Comparison of ENCODE assay signal across 15 cellular contexts in the genomic region with DNA sequence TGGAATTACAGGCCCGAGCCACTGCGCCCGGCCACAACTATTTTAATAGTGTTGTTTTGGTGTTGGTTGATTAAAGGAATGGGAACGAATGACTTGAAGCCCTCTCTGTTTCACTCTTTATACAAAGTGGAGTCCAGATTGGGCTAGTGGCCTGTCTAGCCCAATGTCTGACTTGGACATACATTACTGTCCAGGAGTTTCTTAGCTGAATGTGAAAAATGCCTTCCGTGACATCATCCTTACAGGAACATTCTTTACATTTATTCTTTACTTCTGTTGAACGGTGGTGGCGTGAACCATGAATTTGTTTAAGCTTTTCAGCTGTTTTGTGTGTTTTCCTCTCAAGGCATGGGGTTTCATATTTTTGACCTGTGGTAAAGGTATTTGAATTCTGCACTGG. TPM values are rescaled to one million over a fixed set of nuclear protein-coding genes. Genes with fewer than 3 reads are reported as not detected.
DNase-seq lines count a peak whose midpoint lies in the region; ATAC-seq and TF ChIP-seq lines count a peak whose summit lies in the region.
"Had no signal": no experiment of that assay in that cellular context is flagged by ENCODE, and none has a peak within 500 bp of the region (broad histone marks: within the 10 kb centered on the region; RNA-seq: fewer than 3 reads in every experiment).

No MANE protein-coding gene starts in this region.

- no peaks in the 10 kb centered on the region for H3K9me3 ChIP-seq in CD8-positive, alpha-beta memory T cell (ENCODE audit: low read length)
- no peaks in the 10 kb centered on the region for H3K9me3 ChIP-seq in naive thymus-derived CD4-positive, alpha-beta T cell (ENCODE audit: control insufficient read depth in 2 of 3, low read length in 3 of 3)
- H3K9me3 ChIP-seq in adrenal gland (replicated peaks in 1 of 3): no peaks in the 10 kb centered on the region

- DNase-seq in CD8-positive, alpha-beta memory T cell: no peak
- no peak for DNase-seq in activated naive CD4-positive, alpha-beta T cell treated with anti-CD3 and anti-CD28 coated beads, Interleukin-2, amount 50 U/mL, for 72 hours (ENCODE audit: low spot score in 2 of 2)
- DNase-seq in naive thymus-derived CD4-positive, alpha-beta T cell: no peak
- no peak for DNase-seq in NCI-H748 (lab: John Stamatoyannopoulos, UW; ENCODE audit: unreplicated experiment)
- no peak for DNase-seq in adrenal gland
- no peak for DNase-seq in SHP77 treated with DMSO at 0.1 percent for 48 hours (lab: John Stamatoyannopoulos, UW)
- DNase-seq: foreskin keratinocyte; GF-D8; H9; NCI-H1694 treated with DMSO at 0.1 percent for 48 hours; NCI-H524; stimulated activated CD4-positive, alpha-beta T cell treated with anti-CD3 and anti-CD28 coated beads, Interleukin-4, amount 100 ng/mL, for 4 hours; stimulated activated naive CD4-positive, alpha-beta T cell treated with Interleukin-2 at 50 U/mL for 16 hours had no signal

- H3K27me3 Mint-ChIP-seq in CD8-positive, alpha-beta memory T cell: no peaks in the 10 kb centered on the region
- no peaks in the 10 kb centered on the region for H3K27me3 Mint-ChIP-seq in naive thymus-derived CD4-positive, alpha-beta T cell

- WGBS in adrenal gland, 4 donors: 76 to 88% (median 83%) methylated on average over 7 of the region's 7 CpGs

- H3K27me3 ChIP-seq in CD8-positive, alpha-beta memory T cell (ENCODE audit: insufficient read depth, low read length, poor library complexity, severe bottlenecking): no peaks in the 10 kb centered on the region
- H3K27me3 ChIP-seq in naive thymus-derived CD4-positive, alpha-beta T cell (ENCODE audit: control insufficient read depth in 2 of 2, insufficient read depth in 2 of 2, low read length in 2 of 2): no peaks in the 10 kb centered on the region
- H3K27me3 ChIP-seq in adrenal gland: no peaks in the 10 kb centered on the region
- H3K27me3 ChIP-seq: foreskin keratinocyte had no signal

- peak overlapping the region in 5 of 7 donors; percentile 0 to 48 (median 6) for H3K4me3 Mint-ChIP-seq in CD8-positive, alpha-beta memory T cell
- peak overlapping the region in 7 of 10 donors; percentile 4 to 56 (median 33) for H3K4me3 Mint-ChIP-seq in naive thymus-derived CD4-positive, alpha-beta T cell
- H3K4me3 Mint-ChIP-seq: H9 had no signal

- peaks cover 0 to 37% (median 2%) of the 10 kb centered on the region in 3 donors for H3K36me3 Mint-ChIP-seq in CD8-positive, alpha-beta memory T cell
- peaks cover 13 to 34% of the 10 kb centered on the region in 2 donors for H3K36me3 Mint-ChIP-seq in activated naive CD4-positive, alpha-beta T cell treated with anti-CD3 and anti-CD28 coated beads, Interleukin-2, amount 50 U/mL, for 72 hours
- peaks cover 0 to 12% (median 3%) of the 10 kb centered on the region in 5 donors for H3K36me3 Mint-ChIP-seq in naive thymus-derived CD4-positive, alpha-beta T cell

- no peaks in the 10 kb centered on the region for H3K9me3 Mint-ChIP-seq in CD8-positive, alpha-beta memory T cell
- no peaks in the 10 kb centered on the region for H3K9me3 Mint-ChIP-seq in activated naive CD4-positive, alpha-beta T cell treated with anti-CD3 and anti-CD28 coated beads, Interleukin-2, amount 50 U/mL, for 72 hours
- H3K9me3 Mint-ChIP-seq in naive thymus-derived CD4-positive, alpha-beta T cell: no peaks in the 10 kb centered on the region

- H3K4me1 Mint-ChIP-seq in CD8-positive, alpha-beta memory T cell: peaks cover 65 to 84% (median 78%) of the 10 kb centered on the region in 3 donors
- H3K4me1 Mint-ChIP-seq in naive thymus-derived CD4-positive, alpha-beta T cell: peaks cover 51 to 82% (median 70%) of the 10 kb centered on the region in 7 donors

- TF ChIP-seq POLR2A in adrenal gland (IDR thresholded peaks at IDR 0.05): no peak

- H3K27ac Mint-ChIP-seq in CD8-positive, alpha-beta memory T cell: peak overlapping the region in 6 of 8 donors; percentile 64 to 88 (median 72)
- H3K27ac Mint-ChIP-seq in activated naive CD4-positive, alpha-beta T cell treated with anti-CD3 and anti-CD28 coated beads, Interleukin-2, amount 50 U/mL, for 72 hours: peak overlapping the region; percentile 19 to 76
- H3K27ac Mint-ChIP-seq in naive thymus-derived CD4-positive, alpha-beta T cell: peak overlapping the region in 8 of 9 donors; percentile 11 to 78 (median 66)

- CTCF ChIA-PET in CD8-positive, alpha-beta memory T cell (lab: Charles Lee): no interaction called here
- CTCF ChIA-PET in naive thymus-derived CD4-positive, alpha-beta T cell (lab: Charles Lee): no interaction called here

- POLR2A ChIA-PET in CD8-positive, alpha-beta memory T cell (lab: Charles Lee): no interaction called here
- POLR2A ChIA-PET in naive thymus-derived CD4-positive, alpha-beta T cell (lab: Charles Lee): interaction anchor here (0.6 kb wide), 2 partner anchors 260 to 1778 kb away, joined by 3 to 5 read pairs; no protein-coding TSS in a partner anchor

- H3K36me3 ChIP-seq in CD8-positive, alpha-beta memory T cell (ENCODE audit: insufficient read depth, low read length): no peaks in the 10 kb centered on the region
- peaks cover 0 to 4% (median 0%) of the 10 kb centered on the region in 3 experiments for H3K36me3 ChIP-seq in naive thymus-derived CD4-positive, alpha-beta T cell (ENCODE audit: control insufficient read depth in 2 of 3, insufficient read depth in 3 of 3, low read length in 3 of 3)
- no peaks in the 10 kb centered on the region for H3K36me3 ChIP-seq in adrenal gland (replicated peaks in 1 of 2)

- no peak overlapping the region for H3K4me3 ChIP-seq in CD8-positive, alpha-beta memory T cell (ENCODE audit: low read length)
- no peak overlapping the region for H3K4me3 ChIP-seq in naive thymus-derived CD4-positive, alpha-beta T cell (ENCODE audit: low read length)
- no peak overlapping the region for H3K4me3 ChIP-seq in adrenal gland

- intact Hi-C loops in naive thymus-derived CD4-positive, alpha-beta T cell (cut with micrococcal nuclease): no loop called here
- intact Hi-C loops in adrenal gland (cut with DNase I): no loop called here

- H3K27ac ChIP-seq in 22Rv1 (0 out of 2 replicates have a peak overlapping the region, but pooled peaks have one; percentile 16), adrenal gland (no peak overlapping the region)
- H3K27ac ChIP-seq in CD8-positive, alpha-beta memory T cell (ENCODE audit: low read depth, low read length): no peak overlapping the region
- H3K27ac ChIP-seq in naive thymus-derived CD4-positive, alpha-beta T cell (ENCODE audit: low read depth, low read length): no peak overlapping the region
- H3K27ac ChIP-seq: foreskin keratinocyte had no signal

- no peak for ATAC-seq in activated naive CD4-positive, alpha-beta T cell treated with anti-CD3 and anti-CD28 coated beads, Interleukin-2, amount 50 U/mL, for 72 hours
- no peak for ATAC-seq in naive thymus-derived CD4-positive, alpha-beta T cell
- ATAC-seq in HG02678 (IDR thresholded peaks at IDR 0.05; ENCODE audit: unreplicated experiment): no peak
- ATAC-seq: foreskin keratinocyte had no signal

- peaks cover 48% of the 10 kb centered on the region for H3K4me1 ChIP-seq in CD8-positive, alpha-beta memory T cell (ENCODE audit: insufficient read depth, low read length)
- peaks cover 34 to 40% of the 10 kb centered on the region in 2 donors for H3K4me1 ChIP-seq in naive thymus-derived CD4-positive, alpha-beta T cell (ENCODE audit: control insufficient read depth in 2 of 2, insufficient read depth in 2 of 2, low read length in 2 of 2)
- peaks cover 25 to 89% of the 10 kb centered on the region in 2 donors for H3K4me1 ChIP-seq in adrenal gland (replicated peaks in 1 of 2)

- TF ChIP-seq CTCF in 22Rv1 (IDR thresholded peaks at IDR 0.05) (no peak), adrenal gland (IDR thresholded peaks at IDR 0.05) (no peak)

RNA-seq across cellular contexts. Expression of a gene that starts 5.6 kb away (rescaled TPM):
- total RNA-seq in CD8-positive, alpha-beta memory T cell: 100 to 1,000 TPM; 224 to 231 TPM
- 299 TPM for polyA plus RNA-seq in CD8-positive, alpha-beta memory T cell
- total RNA-seq in activated naive CD4-positive, alpha-beta T cell treated with anti-CD3 and anti-CD28 coated beads, Interleukin-2, amount 50 U/mL, for 72 hours: 100 to 1,000 TPM; 118 to 183 TPM
- 100 to 1,000 TPM in 2 of 5 experiments, 10 to 100 TPM in 3; 60.2 to 139 (median 87.2) TPM for total RNA-seq in naive thymus-derived CD4-positive, alpha-beta T cell
- polyA plus RNA-seq in naive thymus-derived CD4-positive, alpha-beta T cell: 100 to 1,000 TPM; 188 to 211 TPM
- total RNA-seq in adrenal gland: 100 to 1,000 TPM; 129 to 243 (median 188) TPM
- 100 to 1,000 TPM; 208 to 397 (median 296) TPM for polyA plus RNA-seq in adrenal gland

RNA-seq across cellular contexts. Expression of a gene that starts 31.1 kb away (rescaled TPM):
- total RNA-seq in CD8-positive, alpha-beta memory T cell: 10 to 100 TPM; 15.8 to 16.7 TPM
- polyA plus RNA-seq in CD8-positive, alpha-beta memory T cell: 5.5 TPM
- total RNA-seq in activated naive CD4-positive, alpha-beta T cell treated with anti-CD3 and anti-CD28 coated beads, Interleukin-2, amount 50 U/mL, for 72 hours: 10 to 100 TPM in 1 of 2 donors, 1 to 10 TPM in 1; 6.6 to 12.4 TPM
- 10 to 100 TPM in 4 of 5 experiments, 1 to 10 TPM in 1; 8.9 to 25.0 (median 14.7) TPM for total RNA-seq in naive thymus-derived CD4-positive, alpha-beta T cell
- 1 to 10 TPM; 5.2 to 7.1 TPM for polyA plus RNA-seq in naive thymus-derived CD4-positive, alpha-beta T cell
- 10 to 100 TPM; 12.7 to 17.0 (median 14.5) TPM for total RNA-seq in adrenal gland
- 10 to 100 TPM in 1 of 3 donors, 1 to 10 TPM in 2; 4.5 to 15.9 (median 6.0) TPM for polyA plus RNA-seq in adrenal gland
